ENCODE assay signal across 8 cellular contexts in the genomic region with DNA sequence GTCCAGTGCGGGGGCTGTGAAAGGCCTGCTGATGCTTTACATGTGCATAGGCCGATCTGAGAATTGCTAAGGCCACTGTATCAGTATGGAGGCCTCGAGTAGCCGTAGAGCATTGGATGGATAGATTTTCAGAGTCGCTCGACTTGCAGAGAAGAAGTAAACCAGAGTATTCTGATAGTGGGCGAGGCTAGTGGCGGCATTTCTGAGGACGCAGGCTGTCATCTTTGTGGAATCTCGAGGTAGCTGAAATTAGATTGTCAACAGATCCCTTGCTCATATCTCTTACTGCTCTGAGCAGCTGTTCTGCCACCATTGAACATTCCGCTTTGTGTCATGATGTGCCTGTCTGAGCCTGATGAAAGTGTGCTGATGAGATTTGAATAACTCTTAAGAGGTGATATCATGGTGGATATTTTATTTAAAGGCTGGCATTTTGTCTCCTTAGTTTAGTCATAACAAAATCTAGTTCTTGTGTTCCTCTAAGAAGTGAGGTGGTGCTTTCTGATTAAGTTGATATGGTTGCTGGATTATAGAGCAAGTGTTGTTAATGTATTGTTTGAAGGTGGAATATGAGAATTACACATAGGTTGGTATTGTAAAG. TPM values are rescaled to one million over a fixed set of nuclear protein-coding genes. Genes with fewer than 3 reads are reported as not detected.
DNase-seq lines count a peak whose midpoint lies in the region; TF ChIP-seq lines count a peak whose summit lies in the region.

No MANE protein-coding gene starts in this region.

- POLR2A ChIA-PET in SK-N-SH (lab: Yijun Ruan, JAX), result no interaction called here

- H3K4me1 Mint-ChIP-seq in activated T-cell treated with anti-CD3 and anti-CD28 coated beads, Interleukin-2, amount 50 U/mL, for 24 hours (ENCODE audit: low read depth), result peaks cover 48% of the 10 kb centered on the region

- H3K4me1 ChIP-seq in SK-N-SH (ENCODE audit: control insufficient read depth in 1 of 2, insufficient read depth in 2 of 2, low read depth in 1 of 2, low read length in 1 of 2) (peaks cover 8 to 9% of the 10 kb centered on the region in 2 experiments; a peak in 2 of 4 replicates), esophagus (ENCODE audit: control insufficient read depth in 2 of 2, insufficient read depth in 2 of 2, low read length in 1 of 2) (peaks cover 2 to 6% of the 10 kb centered on the region in 2 donors), neuronal stem cell (ENCODE audit: control insufficient read depth in 2 of 2, insufficient read depth in 1 of 2, low read depth in 1 of 2, low read length in 2 of 2) (peaks cover 13 to 14% of the 10 kb centered on the region in 2 donors)

- WGBS in SK-N-SH (ENCODE audit: low lambda C conversion rate), result 9% methylated on average over 11 of the region's 11 CpGs
- WGBS in esophagus, 2 donors, result 24 to 26% methylated on average over 11 of the region's 11 CpGs
- WGBS in neuronal stem cell (ENCODE audit: extremely low coverage in 2 of 2, insufficient read length in 2 of 2, insufficient replicate concordance in 1 of 2), 2 donors, result no CpG with 5 or more reads among the region's 11 CpGs

- peak overlapping the region; percentile 78 for H3K4me3 Mint-ChIP-seq in activated T-cell treated with anti-CD3 and anti-CD28 coated beads, Interleukin-2, amount 50 U/mL, for 24 hours

- no peak for TF ChIP-seq EP300 in SK-N-SH (IDR thresholded peaks at IDR 0.05; ENCODE audit: borderline replicate concordance in 1 of 2, low read depth in 1 of 2, low read length in 1 of 2)

- H3K79me2 ChIP-seq in SK-N-SH (ENCODE audit: insufficient read depth), result peaks cover 60% of the 10 kb centered on the region

- H3K14ac ChIP-seq in neuronal stem cell (ENCODE audit: low read length), result no peak overlapping the region

- H2BK5ac ChIP-seq in neuronal stem cell (ENCODE audit: low read length), result no peak overlapping the region

- no peak overlapping the region for H2BK12ac ChIP-seq in neuronal stem cell (ENCODE audit: low read length)

- H3K4me2 ChIP-seq in SK-N-SH, result peak overlapping the region; percentile 99
- H3K4me2 ChIP-seq in neuronal stem cell (ENCODE audit: insufficient read depth, low read length, poor library complexity, severe bottlenecking), result peak overlapping the region; percentile 92

- H3K27me3 ChIP-seq in SK-N-SH (ENCODE audit: insufficient read depth) (no peaks in the 10 kb centered on the region), esophagus (ENCODE audit: control insufficient read depth in 1 of 2, insufficient read depth in 2 of 2, low read length in 2 of 2) (no peaks in the 10 kb centered on the region), neuronal stem cell (ENCODE audit: control insufficient read depth in 3 of 3, insufficient read depth in 3 of 3, low read depth in 1 of 3, low read length in 3 of 3) (no peaks in the 10 kb centered on the region)

- no peak overlapping the region for H3K23ac ChIP-seq in neuronal stem cell (ENCODE audit: low read depth, low read length, poor library complexity)

- peak overlapping the region; percentile 50 for H3K18ac ChIP-seq in neuronal stem cell (ENCODE audit: low read length)

- no peak overlapping the region for H3K4ac ChIP-seq in neuronal stem cell (ENCODE audit: low read length)

- H3K27me3 Mint-ChIP-seq in activated T-cell treated with anti-CD3 and anti-CD28 coated beads, Interleukin-2, amount 50 U/mL, for 24 hours, result no peaks in the 10 kb centered on the region

- H2AFZ ChIP-seq in SK-N-SH (ENCODE audit: low read depth) (no peak overlapping the region; the same call in 1 of the 2 replicates), neuronal stem cell (ENCODE audit: low read length) (peak overlapping the region; percentile 15)

- no peak for TF ChIP-seq RAD21 in SK-N-SH (IDR thresholded peaks at IDR 0.05; ENCODE audit: low read length)

- H3K27ac ChIP-seq in SK-N-SH (ENCODE audit: low read depth in 2 of 2, low read length in 1 of 2) (peak overlapping the region; percentile 91 to 92), esophagus (ENCODE audit: low read depth in 2 of 2, low read length in 1 of 2) (peak overlapping the region; percentile 98 to 99), neuronal stem cell (replicated peaks; ENCODE audit: low read length) (peak overlapping the region; percentile 55)

- H3F3A ChIP-seq in SK-N-SH (replicated peaks; ENCODE audit: insufficient read depth), result peaks cover 26% of the 10 kb centered on the region

- H3K9me2 ChIP-seq in SK-N-SH, result no peaks in the 10 kb centered on the region

- peaks cover 7% of the 10 kb centered on the region for H3K79me1 ChIP-seq in neuronal stem cell (ENCODE audit: low read depth, low read length)

- no peak overlapping the region for H2BK120ac ChIP-seq in neuronal stem cell (ENCODE audit: low read depth, low read length)

- H3K9me3 Mint-ChIP-seq in activated T-cell treated with anti-CD3 and anti-CD28 coated beads, Interleukin-2, amount 50 U/mL, for 24 hours, result no peaks in the 10 kb centered on the region

- H4K20me1 ChIP-seq in SK-N-SH (ENCODE audit: insufficient read depth), result peaks cover 47% of the 10 kb centered on the region

- no peak overlapping the region for H4K8ac ChIP-seq in neuronal stem cell (ENCODE audit: low read depth, low read length)

- no peak overlapping the region for H4K91ac ChIP-seq in neuronal stem cell (ENCODE audit: low read depth, low read length, poor library complexity)

- no peak overlapping the region for H2AK5ac ChIP-seq in neuronal stem cell (ENCODE audit: low read depth, low read length)

- H3K36me3 Mint-ChIP-seq in activated T-cell treated with anti-CD3 and anti-CD28 coated beads, Interleukin-2, amount 50 U/mL, for 24 hours (ENCODE audit: low read depth), result peaks cover 2% of the 10 kb centered on the region

- CTCF ChIA-PET in SK-N-SH (lab: Yijun Ruan, JAX), result interaction anchor here (0.6 to 1.0 kb wide), 3 partner anchors 16 to 126 kb away, joined by 3 read pairs; no protein-coding TSS in a partner anchor

- no peak for DNase-seq in activated T-cell treated with anti-CD3 and anti-CD28 coated beads, Interleukin-2, amount 50 U/mL, for 24 hours
- DNase-seq in activated T-cell treated with anti-CD3 and anti-CD28 coated beads for 4 hours (no peak), SK-N-SH (peak; percentile 34), neuronal stem cell (ENCODE audit: low spot score) (no peak), SHP77 treated with DMSO at 0.1 percent for 48 hours (lab: John Stamatoyannopoulos, UW) (no peak), OCI-M2 (lab: John Stamatoyannopoulos, UW; ENCODE audit: unreplicated experiment) (no peak)
- DNase-seq in stimulated activated CD8-positive, alpha-beta memory T cell treated with anti-CD3 and anti-CD28 coated beads, Interleukin-4, amount 100 ng/mL, for 48 hours, result no peak

- H3K27ac Mint-ChIP-seq in activated T-cell treated with anti-CD3 and anti-CD28 coated beads, Interleukin-2, amount 50 U/mL, for 24 hours, result peak overlapping the region; percentile 80

- no peak for TF ChIP-seq CTCF in SK-N-SH (IDR thresholded peaks at IDR 0.05)

- H3K4me3 ChIP-seq in SK-N-SH (ENCODE audit: low read depth in 2 of 2, low read length in 1 of 2), result peak overlapping the region; percentile 85 to 97
- peak overlapping the region; percentile 78 to 86 for H3K4me3 ChIP-seq in esophagus (ENCODE audit: low read depth in 1 of 2, low read length in 2 of 2)
- H3K4me3 ChIP-seq in neuronal stem cell (ENCODE audit: low read length in 2 of 2), result peak overlapping the region; percentile 93 to 100

- H3K36me3 ChIP-seq in SK-N-SH (replicated peaks in 1 of 2; ENCODE audit: control insufficient read depth in 1 of 2, insufficient read depth in 2 of 2, low read length in 1 of 2) (no peaks in the 10 kb centered on the region), esophagus (ENCODE audit: control insufficient read depth in 2 of 2, insufficient read depth in 2 of 2, low read length in 1 of 2) (no peaks in the 10 kb centered on the region), neuronal stem cell (replicated peaks in 1 of 2; ENCODE audit: control insufficient read depth in 2 of 2, insufficient read depth in 2 of 2, low read length in 2 of 2) (peaks cover 0 to 21% of the 10 kb centered on the region in 2 donors)

- H3K9me3 ChIP-seq in SK-N-SH (no peaks in the 10 kb centered on the region), esophagus (ENCODE audit: control insufficient read depth in 2 of 2, insufficient read depth in 1 of 2, low read depth in 1 of 2, low read length in 1 of 2) (no peaks in the 10 kb centered on the region), neuronal stem cell (replicated peaks in 1 of 2; ENCODE audit: control insufficient read depth in 2 of 2, insufficient read depth in 1 of 2, low read depth in 1 of 2, low read length in 2 of 2) (no peaks in the 10 kb centered on the region)

- no peak overlapping the region for H2BK15ac ChIP-seq in neuronal stem cell (ENCODE audit: low read length)

- H3K9ac ChIP-seq in SK-N-SH (peak overlapping the region; percentile 98), neuronal stem cell (ENCODE audit: low read depth, low read length, poor library complexity) (peak overlapping the region; percentile 35)

TF ChIP-seq in SK-N-SH, 30 proteins besides CTCF, POLR2A, EP300 and RAD21:
- TF ChIP-seq YY1 (IDR thresholded peaks at IDR 0.05; ENCODE audit: low read depth) (no peak; the same call in 1 of the 2 replicates), MEF2A (IDR thresholded peaks at IDR 0.05; ENCODE audit: borderline replicate concordance, low read depth) (no peak), RCOR1 (IDR thresholded peaks at IDR 0.05; ENCODE audit: low read length) (peak; percentile 15; the same call in 1 of the 2 replicates), RXRA (IDR thresholded peaks at IDR 0.05; ENCODE audit: borderline replicate concordance, low read depth) (no peak), CHD2 (IDR thresholded peaks at IDR 0.05; ENCODE audit: low read length, partially characterized antibody) (peak; percentile 7), MXI1 (IDR thresholded peaks at IDR 0.05; ENCODE audit: low read depth, low read length) (peak; percentile 70; the same call in 1 of the 2 replicates), GATA2 (CRISPR knock-in tag; IDR thresholded peaks at IDR 0.05) (no peak)

RNA-seq across cellular contexts. Expression of a gene that starts 1.5 kb away (rescaled TPM):
- polyA plus RNA-seq in SK-N-SH (2012; rRNA removed) (6.8 and 8.8 TPM in 2 replicates), esophagus (10 to 100 TPM in 1 of 2 donors, 1 to 10 TPM in 1; 9.6 to 13.6 TPM)
- 7.4 and 7.7 TPM in 2 replicates for polyA plus RNA-seq in SK-N-SH (2012; cell fraction: cytosol; rRNA removed)
- 7.6 and 12.3 TPM in 2 replicates for polyA plus RNA-seq in SK-N-SH (2012; cell fraction: nucleus; rRNA removed)
- polyA plus RNA-seq in neuronal stem cell (2013, experiment 1 of 2), result 22.0 TPM
- polyA plus RNA-seq in neuronal stem cell (2013, experiment 2 of 2), result 22.3 TPM
